Comparison of ENCODE assay signal across 8 cellular contexts in the genomic region with DNA sequence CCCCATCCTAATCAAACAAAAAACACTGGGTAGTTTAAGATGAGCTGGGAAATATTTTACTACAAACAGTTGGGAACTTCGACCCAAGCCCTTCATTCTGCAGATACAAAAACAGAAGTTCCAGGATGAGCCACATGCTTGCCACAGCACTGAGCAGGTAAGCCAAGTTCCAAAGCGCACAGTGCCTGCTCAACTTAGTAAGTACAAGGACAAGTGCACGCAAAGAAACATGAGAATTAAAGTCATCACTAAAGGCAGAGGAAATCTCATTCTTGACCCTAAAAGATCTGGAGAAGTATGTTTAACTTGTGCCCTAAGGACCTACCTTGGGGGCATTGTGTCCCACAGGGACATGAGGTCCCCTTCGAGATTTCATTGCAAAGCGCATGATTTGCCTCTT. TPM values are rescaled to one million over a fixed set of nuclear protein-coding genes. Genes with fewer than 3 reads are reported as not detected.
A peak's percentile ranks its signal among the peaks of the same experiment; 100 is the strongest.
DNase-seq lines count a peak whose midpoint lies in the region; ATAC-seq and TF ChIP-seq lines count a peak whose summit lies in the region.

No MANE protein-coding gene starts in this region.

- peak overlapping the region; percentile 93 for H3K4me3 Mint-ChIP-seq in activated T-helper 2 cell treated with anti-CD3 and anti-CD28 coated beads, Interferon-gamma antibody, Interleukin-2, Interleukin-4, amounts not matched to agents 10 μg/mL and 5 μg/mL and 100 μg/mL, durations not matched to agents 14 hours and 24 hours and 36 hours (ENCODE audit: low read depth)

- H3K36me3 ChIP-seq in iPS-20b (ENCODE audit: insufficient read depth, low read depth, low read length), result peaks cover 37% of the 10 kb centered on the region

- peak overlapping the region; percentile 97 for H3K4me3 ChIP-seq in iPS-20b (ENCODE audit: low read length)

- H3K4me1 ChIP-seq in iPS-20b (ENCODE audit: insufficient read depth, low read length), result peaks cover 21% of the 10 kb centered on the region

- peaks cover 9% of the 10 kb centered on the region for H3K9me3 Mint-ChIP-seq in activated T-helper 2 cell treated with anti-CD3 and anti-CD28 coated beads, Interferon-gamma antibody, Interleukin-2, Interleukin-4, amounts not matched to agents 10 μg/mL and 5 μg/mL and 100 μg/mL, durations not matched to agents 14 hours and 24 hours and 36 hours

- CTCF ChIA-PET in HEK293T (lab: Yijun Ruan, JAX), result interaction anchor here (0.8 kb wide), 1 partner anchor 233 kb away, joined by 5 read pairs; a partner anchor contains a TSS

- no peak for ATAC-seq in HG03469 (IDR thresholded peaks at IDR 0.05; ENCODE audit: unreplicated experiment)
- ATAC-seq in HG03457 (IDR thresholded peaks at IDR 0.05; ENCODE audit: unreplicated experiment), result no peak

- H3K4me1 Mint-ChIP-seq in activated T-helper 2 cell treated with anti-CD3 and anti-CD28 coated beads, Interferon-gamma antibody, Interleukin-2, Interleukin-4, amounts not matched to agents 10 μg/mL and 5 μg/mL and 100 μg/mL, durations not matched to agents 14 hours and 24 hours and 36 hours (ENCODE audit: low read depth), result peaks cover 51% of the 10 kb centered on the region

- no peaks in the 10 kb centered on the region for H3K27me3 ChIP-seq in iPS-20b (ENCODE audit: insufficient read depth, low read length)

- peaks cover 74% of the 10 kb centered on the region for H3K36me3 Mint-ChIP-seq in activated T-helper 2 cell treated with anti-CD3 and anti-CD28 coated beads, Interferon-gamma antibody, Interleukin-2, Interleukin-4, amounts not matched to agents 10 μg/mL and 5 μg/mL and 100 μg/mL, durations not matched to agents 14 hours and 24 hours and 36 hours (ENCODE audit: low read depth)

- peak overlapping the region; percentile 91 for H3K27ac ChIP-seq in iPS-20b (ENCODE audit: low read length)

- H3K27me3 Mint-ChIP-seq in activated T-helper 2 cell treated with anti-CD3 and anti-CD28 coated beads, Interferon-gamma antibody, Interleukin-2, Interleukin-4, amounts not matched to agents 10 μg/mL and 5 μg/mL and 100 μg/mL, durations not matched to agents 14 hours and 24 hours and 36 hours (ENCODE audit: low read depth), result no peaks in the 10 kb centered on the region

- H3K9ac ChIP-seq in iPS-20b (ENCODE audit: low read depth, low read length), result peak overlapping the region; percentile 98

- DNase-seq in AG20443 (ENCODE audit: low spot score), result peak; percentile 22
- DNase-seq in HEK293T (ENCODE audit: extremely low spot score), result no peak
- DNase-seq in activated T-helper 2 cell treated with anti-CD3 and anti-CD28 coated beads, Interferon-gamma antibody, Interleukin-2, Interleukin-4, amounts not matched to agents 10 μg/mL and 5 μg/mL and 100 μg/mL, durations not matched to agents 14 hours and 24 hours and 36 hours (ENCODE audit: low spot score), result no peak
- DNase-seq in stimulated activated CD8-positive, alpha-beta memory T cell treated with anti-CD3 and anti-CD28 coated beads, Interleukin-4, amount 100 ng/mL, for 48 hours, result peak; percentile 30
- DNase-seq in cerebellar nuclear complex (lab: John Stamatoyannopoulos, UW), result no peak

- POLR2A ChIA-PET in HEK293T (lab: Yijun Ruan, JAX), result interaction anchor here (1.2 to 2.7 kb wide), 8 partner anchors 10 to 229 kb away, joined by 3 to 14 read pairs (median 6); a partner anchor contains a TSS

- no peaks in the 10 kb centered on the region for H3K9me3 ChIP-seq in iPS-20b (ENCODE audit: insufficient read depth, low read depth, low read length)

- intact Hi-C loops in activated T-helper 2 cell treated with anti-CD3 and anti-CD28 coated beads, Interferon-gamma antibody, Interleukin-2, Interleukin-4, amounts not matched to agents 10 μg/mL and 5 μg/mL and 100 μg/mL, durations not matched to agents 14 hours and 24 hours and 36 hours (cut with micrococcal nuclease), result no loop called here

- H3K27ac Mint-ChIP-seq in activated T-helper 2 cell treated with anti-CD3 and anti-CD28 coated beads, Interferon-gamma antibody, Interleukin-2, Interleukin-4, amounts not matched to agents 10 μg/mL and 5 μg/mL and 100 μg/mL, durations not matched to agents 14 hours and 24 hours and 36 hours, result peak overlapping the region; percentile 97

TF ChIP-seq in HEK293T, 16 proteins besides CTCF, POLR2A, EP300 and RAD21:
- TF ChIP-seq L3MBTL2 (conservative IDR thresholded peaks at IDR 0.05) (0 out of 2 replicates have a peak, but pooled peaks have one; percentile 9), HDGF (IDR thresholded peaks at IDR 0.05; ENCODE audit: borderline replicate concordance) (no peak)

RNA-seq across cellular contexts. Expression of a gene that starts 1.2 kb away (rescaled TPM):
- total RNA-seq in activated T-helper 2 cell treated with anti-CD3 and anti-CD28 coated beads, Interferon-gamma antibody, Interleukin-2, Interleukin-4, amounts not matched to agents 10 μg/mL and 5 μg/mL and 100 μg/mL, durations not matched to agents 14 hours and 24 hours and 36 hours, result 259 and 263 TPM in 2 replicates

RNA-seq across cellular contexts. Expression of a gene that starts 13.4 kb away (rescaled TPM):
- total RNA-seq in activated T-helper 2 cell treated with anti-CD3 and anti-CD28 coated beads, Interferon-gamma antibody, Interleukin-2, Interleukin-4, amounts not matched to agents 10 μg/mL and 5 μg/mL and 100 μg/mL, durations not matched to agents 14 hours and 24 hours and 36 hours, result not detected in 2 replicates

RNA-seq across cellular contexts. Expression of a gene that starts 27.6 kb away (rescaled TPM):
- 696 and 759 TPM in 2 replicates for total RNA-seq in activated T-helper 2 cell treated with anti-CD3 and anti-CD28 coated beads, Interferon-gamma antibody, Interleukin-2, Interleukin-4, amounts not matched to agents 10 μg/mL and 5 μg/mL and 100 μg/mL, durations not matched to agents 14 hours and 24 hours and 36 hours

RNA-seq across cellular contexts. Expression of a gene that starts 52.9 kb away (rescaled TPM):
- 112 and 113 TPM in 2 replicates for total RNA-seq in activated T-helper 2 cell treated with anti-CD3 and anti-CD28 coated beads, Interferon-gamma antibody, Interleukin-2, Interleukin-4, amounts not matched to agents 10 μg/mL and 5 μg/mL and 100 μg/mL, durations not matched to agents 14 hours and 24 hours and 36 hours

Comparison
In these comparisons a context has a peak if more than half of its experiments do, and no peak if none do; other contexts are left out.
1. DNase-seq: peak in AG20443 (single experiment) and stimulated activated CD8-positive, alpha-beta memory T cell treated with anti-CD3 and anti-CD28 coated beads, Interleukin-4, amount 100 ng/mL, for 48 hours (single experiment); none in HEK293T (single experiment), activated T-helper 2 cell treated with anti-CD3 and anti-CD28 coated beads, Interferon-gamma antibody, Interleukin-2, Interleukin-4, amounts not matched to agents 10 μg/mL and 5 μg/mL and 100 μg/mL, durations not matched to agents 14 hours and 24 hours and 36 hours (single experiment) and cerebellar nuclear complex (0 of 2).